ENCODE assay signal across 24 cellular contexts in the genomic region with DNA sequence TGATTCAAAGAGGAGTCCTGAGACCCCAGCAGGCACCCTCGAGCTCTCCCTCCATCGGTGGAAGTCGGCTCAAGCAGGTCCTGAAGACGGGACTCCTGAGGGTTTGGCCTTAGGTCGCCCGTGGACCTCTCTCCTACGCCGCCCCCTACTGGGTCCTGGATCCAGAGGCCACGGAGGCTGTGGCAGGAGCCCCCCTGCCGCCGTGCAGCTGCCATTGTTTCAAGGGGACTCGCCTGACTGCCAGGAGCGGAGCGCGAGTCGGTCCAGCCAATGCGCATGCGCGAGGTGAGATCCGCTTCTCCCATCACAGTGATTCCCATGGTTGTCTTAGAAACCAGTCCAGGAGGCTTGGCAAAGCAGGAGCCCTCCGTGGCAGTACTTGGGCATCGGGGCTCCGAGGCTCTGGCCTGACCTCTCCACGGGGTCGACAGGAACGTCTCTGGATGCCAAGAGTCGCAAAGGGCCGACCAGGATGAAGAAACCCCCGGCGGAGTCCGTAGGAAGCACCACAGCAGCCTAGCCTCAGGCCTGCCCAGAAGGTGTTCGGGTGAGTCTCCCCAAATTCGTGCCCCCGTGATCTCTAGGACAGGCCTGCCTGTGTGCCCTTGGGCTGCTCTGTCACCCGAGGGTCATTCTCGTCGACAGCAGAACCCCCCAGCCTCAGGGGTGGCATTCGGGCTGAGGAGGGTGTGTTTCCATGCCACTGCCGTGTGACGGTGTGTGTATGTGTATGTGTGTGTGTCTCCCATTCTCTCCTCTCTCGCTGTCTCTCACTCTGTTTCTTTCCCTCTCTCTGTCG.
DNase-seq lines count a peak whose midpoint lies in the region; ATAC-seq and TF ChIP-seq lines count a peak whose summit lies in the region.
"Had no signal": no experiment of that assay in that cellular context is flagged by ENCODE, and none has a peak within 500 bp of the region (broad histone marks: within the 10 kb centered on the region; RNA-seq: fewer than 3 reads in every experiment).

No MANE protein-coding gene starts in this region.

- H3K9me3 Mint-ChIP-seq in chondrocyte (ENCODE audit: low read depth), result peaks cover 53% of the 10 kb centered on the region
- H3K9me3 Mint-ChIP-seq in stimulated activated memory B cell treated with anti-CD40 and anti-IgM and Interleukin-4, amounts not matched to agents 10 μg/mL and 1 μg/mL and 100 μg/mL, for 72 hours, result peaks cover 13% of the 10 kb centered on the region
- H3K9me3 Mint-ChIP-seq in T-helper 2 cell treated with Interferon-gamma antibody and Interleukin-4, amounts not matched to agents 5 μg/mL and 100 μg/mL, for 36 hours, result peaks cover 56% of the 10 kb centered on the region

- no peak for TF ChIP-seq CTCF in chondrocyte (IDR thresholded peaks at IDR 0.05)

- H3K4me1 Mint-ChIP-seq in chondrocyte (ENCODE audit: low read depth), result no peaks in the 10 kb centered on the region
- H3K4me1 Mint-ChIP-seq in stimulated activated memory B cell treated with anti-CD40 and anti-IgM and Interleukin-4, amounts not matched to agents 10 μg/mL and 1 μg/mL and 100 μg/mL, for 72 hours, result no peaks in the 10 kb centered on the region
- H3K4me1 Mint-ChIP-seq in T-helper 2 cell treated with Interferon-gamma antibody and Interleukin-4, amounts not matched to agents 5 μg/mL and 100 μg/mL, for 36 hours (ENCODE audit: low read depth), result no peaks in the 10 kb centered on the region
- H3K4me1 Mint-ChIP-seq: B cell had no signal

- H3K4me3 Mint-ChIP-seq in chondrocyte (ENCODE audit: unreplicated experiment), result no peak overlapping the region
- no peak overlapping the region for H3K4me3 Mint-ChIP-seq in stimulated activated memory B cell treated with anti-CD40 and anti-IgM and Interleukin-4, amounts not matched to agents 10 μg/mL and 1 μg/mL and 100 μg/mL, for 72 hours
- H3K4me3 Mint-ChIP-seq in T-helper 2 cell treated with Interferon-gamma antibody and Interleukin-4, amounts not matched to agents 5 μg/mL and 100 μg/mL, for 36 hours, result no peak overlapping the region
- H3K4me3 Mint-ChIP-seq: B cell; CD8-positive, alpha-beta T cell had no signal

- peak; percentile 27 for ATAC-seq in stimulated activated memory B cell treated with anti-CD40 and anti-IgM and Interleukin-4, amounts not matched to agents 10 μg/mL and 1 μg/mL and 100 μg/mL, for 72 hours
- ATAC-seq in HG02763 (IDR thresholded peaks at IDR 0.05; ENCODE audit: unreplicated experiment), result no peak
- ATAC-seq: CD8-positive, alpha-beta T cell; Panc1 had no signal

- DNase-seq in DMS53 (lab: John Stamatoyannopoulos, UW), result peak; percentile 20
- no peak for DNase-seq in DMS53 treated with DMSO at 0.1 percent for 48 hours (lab: John Stamatoyannopoulos, UW; ENCODE audit: unreplicated experiment)
- peak; percentile 36 for DNase-seq in Daoy (ENCODE audit: low read depth)
- DNase-seq in chondrocyte (ENCODE audit: low spot score), result peak; percentile 84
- no peak for DNase-seq in NOMO-1 treated with DMSO at 0.1 percent for 48 hours (lab: John Stamatoyannopoulos, UW; ENCODE audit: unreplicated experiment)
- no peak for DNase-seq in T-helper 2 cell treated with Interferon-gamma antibody and Interleukin-4, amounts not matched to agents 5 μg/mL and 100 μg/mL, for 36 hours (ENCODE audit: low spot score)
- DNase-seq: Caco-2; CD8-positive, alpha-beta T cell; GM23248; H7; Karpas-422; NCI-H1092; NCI-H1436 treated with DMSO at 0.1 percent for 48 hours; NCI-H187 treated with DMSO at 0.1 percent for 48 hours; NCI-H2107; NCI-H226; NCI-H510A; NCI-H69; SHP77; SW 1271 had no signal

- no peak overlapping the region for H3K27ac Mint-ChIP-seq in chondrocyte (ENCODE audit: unreplicated experiment)
- no peak overlapping the region for H3K27ac Mint-ChIP-seq in stimulated activated memory B cell treated with anti-CD40 and anti-IgM and Interleukin-4, amounts not matched to agents 10 μg/mL and 1 μg/mL and 100 μg/mL, for 72 hours
- no peak overlapping the region for H3K27ac Mint-ChIP-seq in T-helper 2 cell treated with Interferon-gamma antibody and Interleukin-4, amounts not matched to agents 5 μg/mL and 100 μg/mL, for 36 hours
- H3K27ac Mint-ChIP-seq: B cell; CD8-positive, alpha-beta T cell had no signal

- H3K27me3 Mint-ChIP-seq in chondrocyte (ENCODE audit: low read depth), result no peaks in the 10 kb centered on the region
- H3K27me3 Mint-ChIP-seq in stimulated activated memory B cell treated with anti-CD40 and anti-IgM and Interleukin-4, amounts not matched to agents 10 μg/mL and 1 μg/mL and 100 μg/mL, for 72 hours, result no peaks in the 10 kb centered on the region
- no peaks in the 10 kb centered on the region for H3K27me3 Mint-ChIP-seq in T-helper 2 cell treated with Interferon-gamma antibody and Interleukin-4, amounts not matched to agents 5 μg/mL and 100 μg/mL, for 36 hours (ENCODE audit: low read depth)
- H3K27me3 Mint-ChIP-seq: B cell had no signal

- peaks cover 8% of the 10 kb centered on the region for H3K36me3 Mint-ChIP-seq in chondrocyte (ENCODE audit: low read depth)
- no peaks in the 10 kb centered on the region for H3K36me3 Mint-ChIP-seq in stimulated activated memory B cell treated with anti-CD40 and anti-IgM and Interleukin-4, amounts not matched to agents 10 μg/mL and 1 μg/mL and 100 μg/mL, for 72 hours
- peaks cover 3% of the 10 kb centered on the region for H3K36me3 Mint-ChIP-seq in T-helper 2 cell treated with Interferon-gamma antibody and Interleukin-4, amounts not matched to agents 5 μg/mL and 100 μg/mL, for 36 hours (ENCODE audit: low read depth)
- H3K36me3 Mint-ChIP-seq: CD8-positive, alpha-beta T cell had no signal

Comparison
In these comparisons a context has a peak if more than half of its experiments do, and no peak if none do; other contexts are left out.
1. DNase-seq: peak in DMS53 (single experiment), Daoy (single experiment) and chondrocyte (single experiment); none in DMS53 treated with DMSO at 0.1 percent for 48 hours (single experiment), NOMO-1 treated with DMSO at 0.1 percent for 48 hours (single experiment) and T-helper 2 cell treated with Interferon-gamma antibody and Interleukin-4, amounts not matched to agents 5 μg/mL and 100 μg/mL, for 36 hours (single experiment).